In genomic region chr3:42292009-42292408, GRCh38 we compare ENCODE assay signal across 30 cellular contexts. TPM values are rescaled to one million over a fixed set of nuclear protein-coding genes. Genes with fewer than 3 reads are reported as not detected.
"Had no signal": no experiment of that assay in that cellular context is flagged by ENCODE, and none has a peak within 500 bp of the region (broad histone marks: within the 10 kb centered on the region; RNA-seq: fewer than 3 reads in every experiment).

No MANE protein-coding gene starts in this region.

- H3K27me3 ChIP-seq: neural progenitor cell, ovary, right atrium auricular region, right lobe of liver, vagina had no signal

- ATAC-seq: left cardiac atrium; left lobe of liver; natural killer cell; right lobe of liver; stimulated activated memory B cell treated with anti-CD40 and anti-IgM and Interleukin-4, amounts not matched to agents 10 μg/mL and 1 μg/mL and 100 μg/mL, for 72 hours; stimulated activated naive CD8-positive, alpha-beta T cell treated with anti-CD3 and anti-CD28 coated beads, Interleukin-15, amount 100 ng/mL, for 72 hours had no signal

- H3K36me3 ChIP-seq: neural progenitor cell, neutrophil, ovary, right atrium auricular region, right lobe of liver, tibial nerve, vagina had no signal

- H3K4me1 ChIP-seq: neural progenitor cell, right atrium auricular region, right lobe of liver, tibial nerve, vagina had no signal

- H3K4me3 ChIP-seq: lung, neural progenitor cell, ovary, right atrium auricular region, right lobe of liver, smooth muscle cell, tibial nerve, vagina had no signal

- H3K9me3 ChIP-seq: neutrophil, ovary, right atrium auricular region, right lobe of liver, tibial nerve, vagina had no signal

- H3K27ac ChIP-seq: neural progenitor cell, neutrophil, ovary, right atrium auricular region, right lobe of liver, tibial nerve, vagina had no signal

- DNase-seq: hippocampal formation; kidney glomerular epithelial cell; left cardiac atrium; mesendoderm; naive B cell; natural killer cell; nephron progenitor cell; occipital lobe; ovary; right lobe of liver; stimulated activated CD4-positive, alpha-beta T cell treated with anti-CD3 and anti-CD28 coated beads, Interleukin-1b, Interleukin-23, amount 100 ng/mL, for 48 hours; stimulated activated CD4-positive, alpha-beta T cell treated with anti-CD3 and anti-CD28 coated beads, Interleukin-2, amount 100 ng/mL, for 48 hours; stimulated activated CD4-positive, alpha-beta T cell treated with anti-CD3 and anti-CD28 coated beads, Interleukin-4, amount 100 ng/mL, for 4 hours; stimulated activated CD8-positive, alpha-beta memory T cell treated with anti-CD3 and anti-CD28 coated beads, Interleukin-4, amount 100 ng/mL, for 48 hours; stimulated activated naive CD4-positive, alpha-beta T cell treated with Interleukin-2 at 50 U/mL for 16 hours; stimulated activated naive CD8-positive, alpha-beta T cell treated with anti-CD3 and anti-CD28 coated beads, Interleukin-15, amount 100 ng/mL, for 72 hours; substantia nigra had no signal

RNA-seq across cellular contexts. Expression of gene CCK, which starts 26.0 kb away (rescaled TPM):
- total RNA-seq: left cardiac atrium, left lobe of liver, mesothelial cell of epicardium, mononuclear cell, ovary, pulmonary artery endothelial cell, right atrium auricular region, right lobe of liver, smooth muscle cell, tibial nerve, urinary bladder, vagina had no signal
